ENCODE assay signal across 17 cellular contexts in genomic region chr13:31150315-31150985, GRCh38. TPM values are rescaled to one million over a fixed set of nuclear protein-coding genes. Genes with fewer than 3 reads are reported as not detected.
A peak's percentile ranks its signal among the peaks of the same experiment; 100 is the strongest.
DNase-seq lines count a peak whose midpoint lies in the region; ATAC-seq and TF ChIP-seq lines count a peak whose summit lies in the region.
"Had no signal": no experiment of that assay in that cellular context is flagged by ENCODE, and none has a peak within 500 bp of the region (broad histone marks: within the 10 kb centered on the region; RNA-seq: fewer than 3 reads in every experiment).

No MANE protein-coding gene starts in this region.

- peaks cover 65% of the 10 kb centered on the region for H3K36me3 Mint-ChIP-seq in CD4-positive, CD25-positive, alpha-beta regulatory T cell
- peaks cover 57% of the 10 kb centered on the region for H3K36me3 Mint-ChIP-seq in Calu3 (ENCODE audit: insufficient read depth, unreplicated experiment)
- peaks cover 84% of the 10 kb centered on the region for H3K36me3 Mint-ChIP-seq in activated CD8-positive, alpha-beta T cell treated with anti-CD3 and anti-CD28 coated beads for 36 hours (ENCODE audit: low read depth)

- 80 to 92% methylated on average over 4 of the region's 4 CpGs for WGBS in lung, 2 donors

- H3K4me3 ChIP-seq in CD4-positive, CD25-positive, alpha-beta regulatory T cell (ENCODE audit: low read depth, low read length): no peak overlapping the region
- H3K4me3 ChIP-seq in lung: no peak overlapping the region
- H3K4me3 ChIP-seq: SJCRH30 had no signal

- peaks cover 9 to 31% (median 25%) of the 10 kb centered on the region in 4 donors for H3K4me1 Mint-ChIP-seq in CD4-positive, CD25-positive, alpha-beta regulatory T cell
- H3K4me1 Mint-ChIP-seq in Calu3 (ENCODE audit: low read depth, unreplicated experiment): peaks cover 13% of the 10 kb centered on the region
- H3K4me1 Mint-ChIP-seq in activated CD8-positive, alpha-beta T cell treated with anti-CD3 and anti-CD28 coated beads for 36 hours (ENCODE audit: low read depth): peaks cover 45% of the 10 kb centered on the region

- peak overlapping the region in 2 of 3 donors; percentile 34 to 56 for H3K27ac Mint-ChIP-seq in CD4-positive, CD25-positive, alpha-beta regulatory T cell
- peak overlapping the region; percentile 52 for H3K27ac Mint-ChIP-seq in Calu3 (ENCODE audit: unreplicated experiment)
- peak overlapping the region; percentile 46 for H3K27ac Mint-ChIP-seq in activated CD8-positive, alpha-beta T cell treated with anti-CD3 and anti-CD28 coated beads for 36 hours

- CTCF ChIA-PET in Calu3 (lab: Charles Lee): no interaction called here
- CTCF ChIA-PET in activated CD8-positive, alpha-beta T cell treated with anti-CD3 and anti-CD28 coated beads for 36 hours (lab: Charles Lee): interaction anchor here (2.6 to 6.1 kb wide), 2 partner anchors 10 to 14 kb away, joined by 10 to 41 read pairs; no protein-coding TSS in a partner anchor

- no peaks in the 10 kb centered on the region for H3K4me1 ChIP-seq in CD4-positive, CD25-positive, alpha-beta regulatory T cell (ENCODE audit: control insufficient read depth, insufficient read depth, low read length, poor library complexity, severe bottlenecking)
- peaks cover 0 to 1% of the 10 kb centered on the region in 2 donors for H3K4me1 ChIP-seq in lung (ENCODE audit: control insufficient read depth in 2 of 2, insufficient read depth in 2 of 2, low read length in 2 of 2)
- H3K4me1 ChIP-seq: SJCRH30 had no signal

- BruUV-seq in Calu3 (replicated peaks; lab: Mats Ljungman, UMichigan): no TSS peak

- DNase-seq in CD4-positive, CD25-positive, alpha-beta regulatory T cell: no peak
- DNase-seq in Calu3: no peak
- DNase-seq in activated CD8-positive, alpha-beta T cell treated with anti-CD3 and anti-CD28 coated beads for 36 hours: no peak
- no peak for DNase-seq in lung (ENCODE audit: low spot score)
- DNase-seq in GM13976 (ENCODE audit: low spot score): no peak
- DNase-seq: CD8-positive, alpha-beta memory T cell; DMS 273 treated with DMSO at 0.1 percent for 48 hours; H7; NCI-H2081 treated with DMSO at 0.1 percent for 48 hours; NCI-H226; NCI-H526 treated with DMSO at 0.1 percent for 48 hours; NK-92 treated with Interleukin-12 subunit alpha and Interleukin-12 subunit beta, amount 100 ng/mL, for 24 hours; OCI-M1; SJCRH30 had no signal

- TF ChIP-seq CTCF in Calu3 (IDR thresholded peaks at IDR 0.05; ENCODE audit: unreplicated experiment) (no peak), lung (IDR thresholded peaks at IDR 0.05; ENCODE audit: control extremely low read depth, extremely low read depth) (no peak), GM13976 (IDR thresholded peaks at IDR 0.05; ENCODE audit: borderline replicate concordance, control extremely low read depth, extremely low read depth, insufficient read depth, missing control alignments) (no peak)
- no peak for TF ChIP-seq CTCF in activated CD8-positive, alpha-beta T cell treated with anti-CD3 and anti-CD28 coated beads for 36 hours (IDR thresholded peaks at IDR 0.05)

- in situ Hi-C loops in GM13976 (cut with MboI; ENCODE audit: low sequenced_read_pairs, unreplicated experiment): no loop called here

- ATAC-seq in CD4-positive, CD25-positive, alpha-beta regulatory T cell (ENCODE audit: low read depth in 2 of 2): no peak
- no peak for ATAC-seq in activated CD8-positive, alpha-beta T cell treated with anti-CD3 and anti-CD28 coated beads for 36 hours
- ATAC-seq in lung (ENCODE audit: insufficient read depth, low FRiP score) (peak; percentile 62), GM19395 (IDR thresholded peaks at IDR 0.05; ENCODE audit: unreplicated experiment) (no peak), GM21619 (IDR thresholded peaks at IDR 0.05; ENCODE audit: unreplicated experiment) (no peak)

- H3K27me3 Mint-ChIP-seq in CD4-positive, CD25-positive, alpha-beta regulatory T cell: no peaks in the 10 kb centered on the region
- H3K27me3 Mint-ChIP-seq in Calu3 (ENCODE audit: unreplicated experiment): no peaks in the 10 kb centered on the region
- no peaks in the 10 kb centered on the region for H3K27me3 Mint-ChIP-seq in activated CD8-positive, alpha-beta T cell treated with anti-CD3 and anti-CD28 coated beads for 36 hours
- H3K27me3 Mint-ChIP-seq: CD8-positive, alpha-beta memory T cell had no signal

- H3K27ac ChIP-seq in CD4-positive, CD25-positive, alpha-beta regulatory T cell (ENCODE audit: insufficient read depth, low read length, poor library complexity, severe bottlenecking): no peak overlapping the region
- no peak overlapping the region for H3K27ac ChIP-seq in lung (ENCODE audit: low read depth in 1 of 2, low read length in 1 of 2)
- H3K27ac ChIP-seq: RWPE1, SJCRH30 had no signal

- H3K36me3 ChIP-seq in CD4-positive, CD25-positive, alpha-beta regulatory T cell (ENCODE audit: control insufficient read depth, insufficient read depth, low read length): peaks cover 93% of the 10 kb centered on the region
- peaks cover 12 to 51% of the 10 kb centered on the region in 2 donors for H3K36me3 ChIP-seq in lung (ENCODE audit: control insufficient read depth in 2 of 2, insufficient read depth in 2 of 2, low read length in 2 of 2)

- no peaks in the 10 kb centered on the region for H3K9me3 ChIP-seq in CD4-positive, CD25-positive, alpha-beta regulatory T cell (ENCODE audit: control insufficient read depth in 2 of 2, low read length in 2 of 2)
- H3K9me3 ChIP-seq in lung (ENCODE audit: control insufficient read depth in 2 of 2, insufficient read depth in 1 of 2, low read length in 1 of 2): no peaks in the 10 kb centered on the region
- H3K9me3 ChIP-seq: SJCRH30 had no signal

- no peaks in the 10 kb centered on the region for H3K27me3 ChIP-seq in CD4-positive, CD25-positive, alpha-beta regulatory T cell (ENCODE audit: control insufficient read depth, insufficient read depth, low read length)
- H3K27me3 ChIP-seq in lung (ENCODE audit: control insufficient read depth, insufficient read depth): no peaks in the 10 kb centered on the region
- H3K27me3 ChIP-seq: SJCRH30 had no signal

- intact Hi-C loops in Calu3 (cut with micrococcal nuclease; ENCODE audit: unreplicated experiment): no loop called here
- intact Hi-C loops in activated CD8-positive, alpha-beta T cell treated with anti-CD3 and anti-CD28 coated beads for 36 hours (cut with micrococcal nuclease): no loop called here

- POLR2A ChIA-PET in activated CD8-positive, alpha-beta T cell treated with anti-CD3 and anti-CD28 coated beads for 36 hours (lab: Charles Lee): interaction anchor here (2.2 kb wide), 1 partner anchor 10 kb away, joined by 8 read pairs; the partner anchor contains the start of gene HSPH1

- no peak overlapping the region for H3K4me3 Mint-ChIP-seq in CD4-positive, CD25-positive, alpha-beta regulatory T cell
- H3K4me3 Mint-ChIP-seq in Calu3 (ENCODE audit: low read depth, unreplicated experiment): no peak overlapping the region
- H3K4me3 Mint-ChIP-seq in activated CD8-positive, alpha-beta T cell treated with anti-CD3 and anti-CD28 coated beads for 36 hours: no peak overlapping the region
- H3K4me3 Mint-ChIP-seq: CD8-positive, alpha-beta memory T cell had no signal

- H3K9me3 Mint-ChIP-seq in CD4-positive, CD25-positive, alpha-beta regulatory T cell: no peaks in the 10 kb centered on the region
- H3K9me3 Mint-ChIP-seq in Calu3 (ENCODE audit: low read depth, unreplicated experiment): no peaks in the 10 kb centered on the region
- H3K9me3 Mint-ChIP-seq in activated CD8-positive, alpha-beta T cell treated with anti-CD3 and anti-CD28 coated beads for 36 hours: no peaks in the 10 kb centered on the region
- H3K9me3 Mint-ChIP-seq: CD8-positive, alpha-beta memory T cell had no signal

RNA-seq across cellular contexts. Expression of gene HSPH1, which starts 11.3 kb away (rescaled TPM):
- total RNA-seq in CD4-positive, CD25-positive, alpha-beta regulatory T cell: 155 TPM
- polyA plus RNA-seq in CD4-positive, CD25-positive, alpha-beta regulatory T cell: 10 to 100 TPM; 29.0 to 44.2 (median 32.8) TPM
- total RNA-seq in Calu3 (2022): 186 and 216 TPM in 2 replicates
- total RNA-seq in activated CD8-positive, alpha-beta T cell treated with anti-CD3 and anti-CD28 coated beads for 36 hours: 100 to 1,000 TPM; 214 TPM
- 100 to 1,000 TPM in 1 of 2 donors, 10 to 100 TPM in 1; 80.6 to 223 TPM for total RNA-seq in lung
- polyA plus RNA-seq in lung: 10 to 100 TPM; 34.1 to 50.6 TPM

RNA-seq across cellular contexts. Expression of gene B3GLCT, which starts 49.3 kb away (rescaled TPM):
- total RNA-seq in CD4-positive, CD25-positive, alpha-beta regulatory T cell: 3.4 TPM
- 1 to 10 TPM; 3.4 to 5.6 (median 3.5) TPM for polyA plus RNA-seq in CD4-positive, CD25-positive, alpha-beta regulatory T cell
- 5.1 and 5.8 TPM in 2 replicates for total RNA-seq in Calu3 (2022)
- 1 to 10 TPM; 2.4 to 2.5 TPM for total RNA-seq in activated CD8-positive, alpha-beta T cell treated with anti-CD3 and anti-CD28 coated beads for 36 hours
- 10 to 100 TPM in 1 of 2 donors, 1 to 10 TPM in 1; 3.6 to 13.7 TPM for total RNA-seq in lung
- 1 to 10 TPM; 2.4 to 2.6 TPM for polyA plus RNA-seq in lung
